In the genomic region with DNA sequence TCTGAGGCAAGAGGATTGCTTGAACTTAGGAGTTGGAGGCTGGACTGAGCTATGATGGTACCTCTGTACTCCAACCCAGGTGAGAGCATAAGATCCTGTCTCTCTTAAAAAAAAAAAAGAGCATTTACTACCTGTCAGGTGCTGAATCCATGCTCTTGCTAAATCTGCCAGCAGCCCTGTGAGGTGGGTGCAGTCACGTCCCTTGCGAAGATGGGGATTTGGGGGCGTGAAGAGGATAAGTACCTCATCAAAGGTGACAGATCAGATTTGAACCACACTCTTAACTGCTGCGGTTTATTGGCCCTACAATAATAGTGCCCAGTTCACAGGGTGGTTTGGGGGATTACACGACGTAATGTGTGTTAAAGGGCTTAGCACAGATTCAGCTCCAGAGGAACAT, we compare ENCODE assay signal across 25 cellular contexts. TPM values are rescaled to one million over a fixed set of nuclear protein-coding genes. Genes with fewer than 3 reads are reported as not detected.
A peak's percentile ranks its signal among the peaks of the same experiment; 100 is the strongest.
DNase-seq lines count a peak whose midpoint lies in the region; ATAC-seq, FAIRE-seq and TF ChIP-seq lines count a peak whose summit lies in the region.
"Had no signal": no experiment of that assay in that cellular context is flagged by ENCODE, and none has a peak within 500 bp of the region (broad histone marks: within the 10 kb centered on the region; RNA-seq: fewer than 3 reads in every experiment).

No MANE protein-coding gene starts in this region.

- H3K9me3 Mint-ChIP-seq in WTC11 (no peaks in the 10 kb centered on the region), nephron progenitor cell (no peaks in the 10 kb centered on the region), type B pancreatic cell (no peaks in the 10 kb centered on the region), Calu3 (ENCODE audit: low read depth, unreplicated experiment) (no peaks in the 10 kb centered on the region)
- H3K9me3 Mint-ChIP-seq: CD8-positive, alpha-beta T cell had no signal

- TF ChIP-seq EP300 in H1 (IDR thresholded peaks at IDR 0.05; ENCODE audit: borderline replicate concordance in 1 of 2, low read depth in 2 of 2, low read length in 2 of 2): no peak

- H3K9ac ChIP-seq in H1 (replicated peaks in 1 of 4; ENCODE audit: extremely low read depth in 1 of 4, low read depth in 3 of 4, low read length in 3 of 4): no peak overlapping the region

- H3K18ac ChIP-seq in H1 (ENCODE audit: extremely low read depth, low read length): no peak overlapping the region

- FAIRE-seq in H1 (lab: Jason Lieb, UNC): no peak
- FAIRE-seq: GM12892, GM19239, H54 had no signal

- no peaks in the 10 kb centered on the region for H3K27me3 ChIP-seq in H1 (replicated peaks in 1 of 4; ENCODE audit: control insufficient read depth in 3 of 4, extremely low read depth in 1 of 4, insufficient read depth in 3 of 4, low read length in 3 of 4)
- H3K27me3 ChIP-seq: SJCRH30 had no signal

- no peak overlapping the region for H4K8ac ChIP-seq in H1 (ENCODE audit: extremely low read depth, insufficient read depth, low read length)

- DNase-seq in WTC11 (ENCODE audit: low spot score): no peak
- DNase-seq in H1 (ENCODE audit: low read depth in 1 of 2, low spot score in 2 of 2): no peak
- no peak for DNase-seq in nephron progenitor cell
- no peak for DNase-seq in type B pancreatic cell (ENCODE audit: extremely low spot score, unreplicated experiment)
- DNase-seq in islet precursor cell: no peak
- no peak for DNase-seq in activated naive CD4-positive, alpha-beta T cell (lab: John Stamatoyannopoulos, UW)
- no peak for DNase-seq in ureter (ENCODE audit: low spot score)
- no peak for DNase-seq in Calu3
- DNase-seq: CD8-positive, alpha-beta T cell; DMS 273 treated with DMSO at 0.1 percent for 48 hours; GF-D8; MV-4-11; NCI-H446; NCI-H524 treated with DMSO at 0.1 percent for 48 hours had no signal

- peaks cover 0 to 2% of the 10 kb centered on the region in 2 experiments for H4K20me1 ChIP-seq in H1 (replicated peaks in 1 of 2; ENCODE audit: control insufficient read depth in 1 of 2, insufficient read depth in 2 of 2, low read length in 2 of 2)

- H3K4me1 Mint-ChIP-seq in WTC11 (peaks cover 32% of the 10 kb centered on the region), nephron progenitor cell (peaks cover 56% of the 10 kb centered on the region), type B pancreatic cell (ENCODE audit: unreplicated experiment) (peaks cover 22% of the 10 kb centered on the region), Calu3 (ENCODE audit: low read depth, unreplicated experiment) (peaks cover 21% of the 10 kb centered on the region)

- no peaks in the 10 kb centered on the region for H3K23me2 ChIP-seq in H1 (ENCODE audit: low read depth, low read length)

- TF ChIP-seq RAD21 in H1 (IDR thresholded peaks at IDR 0.05 in 1 of 2, conservative IDR thresholded peaks at IDR 0.05 in 1 of 2; ENCODE audit: low read depth in 2 of 2, low read length in 2 of 2): no peak

- H2BK20ac ChIP-seq in H1 (ENCODE audit: low read length): 0 out of 2 replicates have a peak overlapping the region, but pooled peaks have one; percentile 27

- H3K4ac ChIP-seq in H1 (replicated peaks; ENCODE audit: insufficient read length, low read depth, low read length): no peak overlapping the region

- H3K4me3 Mint-ChIP-seq in WTC11 (no peak overlapping the region), nephron progenitor cell (no peak overlapping the region), type B pancreatic cell (no peak overlapping the region), Calu3 (ENCODE audit: low read depth, unreplicated experiment) (no peak overlapping the region)
- H3K4me3 Mint-ChIP-seq: B cell; CD8-positive, alpha-beta T cell had no signal

- peaks cover 0 to 19% (median 10%) of the 10 kb centered on the region in 4 experiments; a peak in 5 of 7 replicates for H3K4me1 ChIP-seq in H1 (replicated peaks in 1 of 4; ENCODE audit: control insufficient read depth in 3 of 4, insufficient read depth in 4 of 4, low read length in 3 of 4)

- no peak for ATAC-seq in WTC11
- ATAC-seq: CD8-positive, alpha-beta T cell had no signal

- no peak overlapping the region for H3K56ac ChIP-seq in H1 (replicated peaks; ENCODE audit: insufficient read length, low read depth, low read length)

- H3K27ac Mint-ChIP-seq in WTC11 (0 out of 2 replicates have a peak overlapping the region, but pooled peaks have one; percentile 8), nephron progenitor cell (peak overlapping the region; percentile 40), type B pancreatic cell (peak overlapping the region; percentile 63), Calu3 (ENCODE audit: unreplicated experiment) (no peak overlapping the region)
- H3K27ac Mint-ChIP-seq: B cell; CD8-positive, alpha-beta T cell had no signal

- H3K4me3 ChIP-seq in H1 (ENCODE audit: extremely low read depth in 1 of 4, insufficient read depth in 2 of 4, low read depth in 3 of 4, low read length in 4 of 4): no peak overlapping the region
- H3K4me3 ChIP-seq: PC-9, SJCRH30 had no signal

- no peak overlapping the region for H4K5ac ChIP-seq in H1 (ENCODE audit: insufficient read length, low read depth, low read length)

- no peaks in the 10 kb centered on the region for H3K36me3 ChIP-seq in H1 (ENCODE audit: control insufficient read depth in 2 of 4, insufficient read depth in 4 of 4, low read length in 3 of 4)
- H3K36me3 ChIP-seq: SJCRH30 had no signal

- no peak overlapping the region for H3K27ac ChIP-seq in H1 (ENCODE audit: low read depth, low read length)
- H3K27ac ChIP-seq: C4-2B, PC-9, SJCRH30 had no signal

- POLR2A ChIA-PET in WTC11 (lab: Charles Lee) (no interaction called here), H1 (lab: Charles Lee; ENCODE audit: partially characterized antibody) (interaction anchor here (0.9 to 2.1 kb wide), 3 partner anchors 8 to 51 kb away, joined by 3 to 6 read pairs (median 4); partner anchors contain the start of genes CPSF7 and SDHAF2)

- H3K9me3 ChIP-seq in H1 (ENCODE audit: insufficient read depth in 2 of 2, low read depth in 1 of 2, low read length in 1 of 2): no peaks in the 10 kb centered on the region
- H3K9me3 ChIP-seq: Caco-2, SJCRH30 had no signal

- no peak overlapping the region for H3K4me2 ChIP-seq in H1 (ENCODE audit: insufficient read depth in 1 of 2, low read depth in 2 of 2, low read length in 2 of 2)

- H3K36me3 Mint-ChIP-seq in WTC11 (no peaks in the 10 kb centered on the region), nephron progenitor cell (ENCODE audit: low read depth) (no peaks in the 10 kb centered on the region), type B pancreatic cell (no peaks in the 10 kb centered on the region), Calu3 (ENCODE audit: insufficient read depth, unreplicated experiment) (no peaks in the 10 kb centered on the region)
- H3K36me3 Mint-ChIP-seq: CD8-positive, alpha-beta T cell had no signal

- no peak overlapping the region for H2BK12ac ChIP-seq in H1 (ENCODE audit: low read depth, low read length)

- TF ChIP-seq CTCF in WTC11 (IDR thresholded peaks at IDR 0.05): no peak
- TF ChIP-seq CTCF in H1 (IDR thresholded peaks at IDR 0.05; ENCODE audit: control extremely low read depth in 1 of 3, insufficient read depth in 1 of 3, low read depth in 1 of 3, low read length in 3 of 3): no peak
- TF ChIP-seq CTCF in nephron progenitor cell (IDR thresholded peaks at IDR 0.05): no peak
- no peak for TF ChIP-seq CTCF in type B pancreatic cell (conservative IDR thresholded peaks at IDR 0.05)
- no peak for TF ChIP-seq CTCF in Calu3 (IDR thresholded peaks at IDR 0.05; ENCODE audit: unreplicated experiment)

- BruUV-seq in Calu3 (replicated peaks; lab: Mats Ljungman, UMichigan): no TSS peak

- no peak overlapping the region for H2BK5ac ChIP-seq in H1 (ENCODE audit: low read depth, low read length)

- H2AK5ac ChIP-seq in H1 (ENCODE audit: low read depth, low read length): no peak overlapping the region

- no peak overlapping the region for H3K23ac ChIP-seq in H1 (ENCODE audit: insufficient read length)

- H2BK15ac ChIP-seq in H1 (ENCODE audit: low read length): no peak overlapping the region

- H2BK120ac ChIP-seq in H1 (replicated peaks; ENCODE audit: low read depth, low read length): no peak overlapping the region

- peaks cover 6% of the 10 kb centered on the region; the same call in 1 of the 2 replicates for H3K27me3 Mint-ChIP-seq in WTC11 (ENCODE audit: low read depth)
- H3K27me3 Mint-ChIP-seq in nephron progenitor cell (ENCODE audit: low read depth, poor library complexity): peaks cover 7% of the 10 kb centered on the region
- no peaks in the 10 kb centered on the region for H3K27me3 Mint-ChIP-seq in type B pancreatic cell
- H3K27me3 Mint-ChIP-seq in Calu3 (ENCODE audit: unreplicated experiment): peaks cover 22% of the 10 kb centered on the region

- WGBS in H1 (ENCODE audit: extremely low coverage in 1 of 2, insufficient coverage in 1 of 2, insufficient read length in 1 of 2, insufficient replicate concordance in 2 of 2, low coverage in 1 of 2, low lambda C conversion rate in 2 of 2, missing lambda C conversion rate in 1 of 2), 2 experiments: 93% methylated on average over 6 of the region's 6 CpGs; no CpG with 5 or more reads in 1 of the 2 experiments

- H3K14ac ChIP-seq in H1 (ENCODE audit: insufficient read length): no peak overlapping the region

- no peak overlapping the region for H4K91ac ChIP-seq in H1 (replicated peaks; ENCODE audit: insufficient read length, low read length)

- H3K79me1 ChIP-seq in H1 (ENCODE audit: low read depth, low read length): no peaks in the 10 kb centered on the region

- H3K79me2 ChIP-seq in H1 (ENCODE audit: control insufficient read depth in 1 of 2, insufficient read depth in 2 of 2, low read length in 2 of 2): no peaks in the 10 kb centered on the region

- no peak overlapping the region for H2AFZ ChIP-seq in H1 (ENCODE audit: low read length)
- H2AFZ ChIP-seq: PC-9 had no signal

- TF ChIP-seq POLR2A in H1 (IDR thresholded peaks at IDR 0.05; ENCODE audit: control extremely low read depth in 1 of 2, low read depth in 2 of 2, low read length in 2 of 2): no peak

- intact Hi-C loops in Calu3 (cut with micrococcal nuclease; ENCODE audit: unreplicated experiment): no loop called here

- CTCF ChIA-PET in WTC11 (lab: Charles Lee) (interaction anchor here (1.2 to 11.7 kb wide), 9 partner anchors 12 to 267 kb away, joined by 3 to 552 read pairs (median 28); partner anchors contain the start of gene LRRC10B), H1 (lab: Charles Lee; ENCODE audit: partially characterized antibody) (interaction anchor here (0.7 to 57.8 kb wide), 13 partner anchors 8 to 361 kb away, joined by 3 to 2106 read pairs (median 7); partner anchors contain the start of gene LRRC10B), Calu3 (lab: Charles Lee) (no interaction called here)

RNA-seq across cellular contexts. Expression of gene LRRC10B, which starts 28.3 kb away (rescaled TPM):
- total RNA-seq in WTC11 (2021) (1.1 to 1.5 TPM (median 1.3 TPM) in 3 replicates), type B pancreatic cell (ENCODE audit: low replicate concordance) (3.2 and 10.0 TPM in 2 replicates), ureter (0.89 TPM), Calu3 (2022) (not detected in 2 replicates)
- total RNA-seq in H1 (2021; fragmentation: NEBNext Ultra II Directional; extraction: Animal tissue kit (Norgen Biotek cat#: 25700)): 0.47 and 0.61 TPM in 2 replicates
- 0.71 and 1.1 TPM in 2 replicates for polyA plus RNA-seq in H1 (2011; rRNA removed)
- polyA plus RNA-seq in H1 (2011; cell fraction: cytosol; rRNA removed): 0.58 TPM
- polyA plus RNA-seq in H1 (2011; cell fraction: nucleus; rRNA removed): 1.1 TPM
- polyA plus RNA-seq in H1 (2012, experiment 1 of 2): 0.15 to 0.57 TPM (median 0.38 TPM) in 4 replicates
- 0.66 TPM for polyA plus RNA-seq in H1 (2012, experiment 2 of 2)
- polyA plus RNA-seq in H1 (2013, experiment 1 of 2): 0.51 TPM
- polyA plus RNA-seq in H1 (2013, experiment 2 of 2): 0.53 TPM
- 0.27 and 0.79 TPM in 2 replicates for polyA minus RNA-seq in H1 (2011; rRNA and poly(A)+ RNA removed)
- not detected for polyA minus RNA-seq in H1 (2011; cell fraction: cytosol; rRNA and poly(A)+ RNA removed)
- 1.2 TPM for polyA minus RNA-seq in H1 (2011; cell fraction: nucleus; rRNA and poly(A)+ RNA removed)
- total RNA-seq: B cell; CD8-positive, alpha-beta T cell; LHCN-M2; MCF 10A; RPMI7951 had no signal

RNA-seq across cellular contexts. Expression of gene SDHAF2, which starts 50.3 kb away (rescaled TPM):
- 36.2 to 36.8 TPM (median 36.5 TPM) in 3 replicates for total RNA-seq in WTC11 (2021)
- 41.0 and 44.8 TPM in 2 replicates for total RNA-seq in H1 (2021; fragmentation: NEBNext Ultra II Directional; extraction: Animal tissue kit (Norgen Biotek cat#: 25700))
- polyA plus RNA-seq in H1 (2011; rRNA removed): 81.1 and 114 TPM in 2 replicates
- 83.3 TPM for polyA plus RNA-seq in H1 (2011; cell fraction: cytosol; rRNA removed)
- 57.3 TPM for polyA plus RNA-seq in H1 (2011; cell fraction: nucleus; rRNA removed)
- polyA plus RNA-seq in H1 (2012, experiment 1 of 2): 37.7 to 52.7 TPM (median 50.5 TPM) in 4 replicates
- polyA plus RNA-seq in H1 (2012, experiment 2 of 2): 45.4 TPM
- polyA plus RNA-seq in H1 (2013, experiment 1 of 2): 19.4 TPM
- 17.6 TPM for polyA plus RNA-seq in H1 (2013, experiment 2 of 2)
- polyA minus RNA-seq in H1 (2011; rRNA and poly(A)+ RNA removed): 90.8 and 94.9 TPM in 2 replicates
- 22.8 TPM for polyA minus RNA-seq in H1 (2011; cell fraction: cytosol; rRNA and poly(A)+ RNA removed)
- polyA minus RNA-seq in H1 (2011; cell fraction: nucleus; rRNA and poly(A)+ RNA removed): 72.0 TPM
- total RNA-seq in type B pancreatic cell (ENCODE audit: low replicate concordance): 41.7 and 49.8 TPM in 2 replicates
- 40.4 TPM for total RNA-seq in ureter
- 41.9 and 42.1 TPM in 2 replicates for total RNA-seq in Calu3 (2022)

RNA-seq across cellular contexts. Expression of gene CPSF7, which starts 50.5 kb away (rescaled TPM):
- total RNA-seq in WTC11 (2021) (86.0 to 90.7 TPM (median 88.3 TPM) in 3 replicates), type B pancreatic cell (ENCODE audit: low replicate concordance) (86.9 and 129 TPM in 2 replicates), ureter (124 TPM), Calu3 (2022) (86.6 and 96.3 TPM in 2 replicates)
- total RNA-seq in H1 (2021; fragmentation: NEBNext Ultra II Directional; extraction: Animal tissue kit (Norgen Biotek cat#: 25700)): 95.9 and 96.7 TPM in 2 replicates
- 122 and 192 TPM in 2 replicates for polyA plus RNA-seq in H1 (2011; rRNA removed)
- 73.1 TPM for polyA plus RNA-seq in H1 (2011; cell fraction: cytosol; rRNA removed)
- polyA plus RNA-seq in H1 (2011; cell fraction: nucleus; rRNA removed): 165 TPM
- 82.2 to 93.9 TPM (median 85.7 TPM) in 4 replicates for polyA plus RNA-seq in H1 (2012, experiment 1 of 2)
- 63.8 TPM for polyA plus RNA-seq in H1 (2012, experiment 2 of 2)
- polyA plus RNA-seq in H1 (2013, experiment 1 of 2): 93.6 TPM
- 81.2 TPM for polyA plus RNA-seq in H1 (2013, experiment 2 of 2)
- polyA minus RNA-seq in H1 (2011; rRNA and poly(A)+ RNA removed): 117 and 159 TPM in 2 replicates
- 53.3 TPM for polyA minus RNA-seq in H1 (2011; cell fraction: cytosol; rRNA and poly(A)+ RNA removed)
- polyA minus RNA-seq in H1 (2011; cell fraction: nucleus; rRNA and poly(A)+ RNA removed): 65.8 TPM
